Comparison of ENCODE assay signal across 1 cellular context in the genomic region with DNA sequence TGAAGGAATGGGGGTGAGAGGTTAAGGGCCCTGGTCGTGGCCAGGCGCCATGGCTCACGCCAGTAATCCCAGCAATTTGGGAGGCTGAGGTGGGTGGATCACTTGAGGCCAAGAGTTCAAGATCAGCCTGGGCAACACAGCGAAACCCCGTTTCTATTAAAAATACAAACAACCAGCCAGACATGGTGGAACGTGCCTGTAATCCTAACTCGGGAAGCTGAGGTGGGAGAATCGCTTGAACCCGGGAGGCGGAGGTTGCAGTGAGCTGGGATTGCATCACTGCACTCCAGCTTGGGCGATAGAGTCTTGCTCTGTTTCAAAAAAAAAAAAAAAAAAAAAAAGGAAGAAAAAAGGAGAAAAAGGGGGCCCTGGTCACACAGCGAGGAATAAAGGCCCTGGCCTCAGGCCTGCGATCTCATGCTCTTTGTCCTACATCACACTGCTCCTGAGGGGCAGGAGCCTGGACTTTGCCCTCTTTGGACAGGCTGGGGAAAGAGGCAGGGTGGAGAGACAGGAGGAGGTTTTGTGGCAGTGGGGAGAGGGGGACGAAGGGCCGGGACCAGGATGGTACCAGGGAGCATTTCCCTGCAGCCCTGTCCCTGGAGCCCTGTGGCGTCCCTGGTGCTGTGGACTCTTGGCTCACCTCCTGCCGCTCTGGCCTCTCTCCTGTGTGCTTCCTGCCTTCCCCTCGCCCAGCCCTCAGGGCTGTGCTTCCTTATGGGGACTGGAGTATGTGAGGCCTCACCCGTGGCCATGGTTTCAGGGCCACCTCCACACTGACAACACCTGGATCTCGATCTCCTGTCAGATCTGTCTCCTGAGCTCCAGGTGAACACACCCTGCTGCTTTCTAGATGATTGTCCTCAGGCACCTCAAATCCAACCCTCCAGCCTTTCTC.
TF ChIP-seq lines count a peak whose summit lies in the region.

No MANE protein-coding gene starts in this region.

TF ChIP-seq in HepG2, 621 proteins besides CTCF, POLR2A, EP300 and RAD21 (continued from another document and continues in another):
- no peak for TF ChIP-seq MBNL3 (CRISPR knock-in tag; conservative IDR thresholded peaks at IDR 0.05)
- TF ChIP-seq, protein P1, sequence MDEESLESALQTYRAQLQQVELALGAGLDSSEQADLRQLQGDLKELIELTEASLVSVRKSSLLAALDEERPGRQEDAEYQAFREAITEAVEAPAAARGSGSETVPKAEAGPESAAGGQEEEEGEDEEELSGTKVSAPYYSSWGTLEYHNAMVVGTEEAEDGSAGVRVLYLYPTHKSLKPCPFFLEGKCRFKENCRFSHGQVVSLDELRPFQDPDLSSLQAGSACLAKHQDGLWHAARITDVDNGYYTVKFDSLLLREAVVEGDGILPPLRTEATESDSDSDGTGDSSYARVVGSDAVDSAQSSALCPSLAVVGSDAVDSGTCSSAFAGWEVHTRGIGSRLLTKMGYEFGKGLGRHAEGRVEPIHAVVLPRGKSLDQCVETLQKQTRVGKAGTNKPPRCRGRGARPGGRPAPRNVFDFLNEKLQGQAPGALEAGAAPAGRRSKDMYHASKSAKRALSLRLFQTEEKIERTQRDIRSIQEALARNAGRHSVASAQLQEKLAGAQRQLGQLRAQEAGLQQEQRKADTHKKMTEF (CRISPR knock-in tag; IDR thresholded peaks at IDR 0.05): peak; percentile 93
- peak; percentile 94 for TF ChIP-seq U2AF2 (IDR thresholded peaks at IDR 0.05; ENCODE audit: low read depth, low read length)
- no peak for TF ChIP-seq FLYWCH1 (CRISPR knock-in tag; IDR thresholded peaks at IDR 0.05)
- TF ChIP-seq, protein P2, sequence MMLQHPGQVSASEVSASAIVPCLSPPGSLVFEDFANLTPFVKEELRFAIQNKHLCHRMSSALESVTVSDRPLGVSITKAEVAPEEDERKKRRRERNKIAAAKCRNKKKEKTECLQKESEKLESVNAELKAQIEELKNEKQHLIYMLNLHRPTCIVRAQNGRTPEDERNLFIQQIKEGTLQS (CRISPR knock-in tag; IDR thresholded peaks at IDR 0.05): peak; percentile 46; the same call in 1 of the 2 replicates
- no peak for TF ChIP-seq ZNF282 (IDR thresholded peaks at IDR 0.05; ENCODE audit: partially characterized antibody)
- peak; percentile 54; the same call in 1 of the 2 replicates for TF ChIP-seq KMT2B (CRISPR knock-in tag; IDR thresholded peaks at IDR 0.05)
- no peak for TF ChIP-seq RNF2 (conservative IDR thresholded peaks at IDR 0.05; ENCODE audit: low read depth)
- no peak for TF ChIP-seq PCBP2 (optimal IDR thresholded peaks at IDR 0.05; ENCODE audit: low read depth, low read length, poor library complexity, severe bottlenecking)
- TF ChIP-seq SALL2 (CRISPR knock-in tag; IDR thresholded peaks at IDR 0.05): 0 out of 2 replicates have a peak, but pooled peaks have one; percentile 9
- no peak for TF ChIP-seq RFX3 (CRISPR knock-in tag; IDR thresholded peaks at IDR 0.05)
- TF ChIP-seq ZFP82 (CRISPR knock-in tag; IDR thresholded peaks at IDR 0.05; ENCODE audit: borderline replicate concordance): peak; percentile 73; the same call in 1 of the 2 replicates
- TF ChIP-seq, protein P3, sequence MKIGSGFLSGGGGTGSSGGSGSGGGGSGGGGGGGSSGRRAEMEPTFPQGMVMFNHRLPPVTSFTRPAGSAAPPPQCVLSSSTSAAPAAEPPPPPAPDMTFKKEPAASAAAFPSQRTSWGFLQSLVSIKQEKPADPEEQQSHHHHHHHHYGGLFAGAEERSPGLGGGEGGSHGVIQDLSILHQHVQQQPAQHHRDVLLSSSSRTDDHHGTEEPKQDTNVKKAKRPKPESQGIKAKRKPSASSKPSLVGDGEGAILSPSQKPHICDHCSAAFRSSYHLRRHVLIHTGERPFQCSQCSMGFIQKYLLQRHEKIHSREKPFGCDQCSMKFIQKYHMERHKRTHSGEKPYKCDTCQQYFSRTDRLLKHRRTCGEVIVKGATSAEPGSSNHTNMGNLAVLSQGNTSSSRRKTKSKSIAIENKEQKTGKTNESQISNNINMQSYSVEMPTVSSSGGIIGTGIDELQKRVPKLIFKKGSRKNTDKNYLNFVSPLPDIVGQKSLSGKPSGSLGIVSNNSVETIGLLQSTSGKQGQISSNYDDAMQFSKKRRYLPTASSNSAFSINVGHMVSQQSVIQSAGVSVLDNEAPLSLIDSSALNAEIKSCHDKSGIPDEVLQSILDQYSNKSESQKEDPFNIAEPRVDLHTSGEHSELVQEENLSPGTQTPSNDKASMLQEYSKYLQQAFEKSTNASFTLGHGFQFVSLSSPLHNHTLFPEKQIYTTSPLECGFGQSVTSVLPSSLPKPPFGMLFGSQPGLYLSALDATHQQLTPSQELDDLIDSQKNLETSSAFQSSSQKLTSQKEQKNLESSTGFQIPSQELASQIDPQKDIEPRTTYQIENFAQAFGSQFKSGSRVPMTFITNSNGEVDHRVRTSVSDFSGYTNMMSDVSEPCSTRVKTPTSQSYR (CRISPR knock-in tag; IDR thresholded peaks at IDR 0.05; ENCODE audit: borderline replicate concordance): peak; percentile 79
- no peak; the same call in 1 of the 2 replicates for TF ChIP-seq NKX3-1 (CRISPR knock-in tag; IDR thresholded peaks at IDR 0.05)
- TF ChIP-seq SNAI1 (CRISPR knock-in tag; IDR thresholded peaks at IDR 0.05; ENCODE audit: borderline replicate concordance): peak; percentile 72; the same call in 1 of the 2 replicates
- no peak for TF ChIP-seq ARNT (IDR thresholded peaks at IDR 0.05)
- TF ChIP-seq ZSCAN31 (CRISPR knock-in tag; IDR thresholded peaks at IDR 0.05; ENCODE audit: low read depth): peak; percentile 87
- TF ChIP-seq SP5 (CRISPR knock-in tag; IDR thresholded peaks at IDR 0.05; ENCODE audit: borderline replicate concordance, low read depth): 0 out of 2 replicates have a peak, but pooled peaks have one; percentile 43
- TF ChIP-seq ZNF883 (CRISPR knock-in tag; IDR thresholded peaks at IDR 0.05; ENCODE audit: not compliant biosample characterization): peak; percentile 56
- peak; percentile 43; the same call in 1 of the 2 replicates for TF ChIP-seq ZNF451 (CRISPR knock-in tag; IDR thresholded peaks at IDR 0.05)
- TF ChIP-seq ZNF703 (CRISPR knock-in tag; IDR thresholded peaks at IDR 0.05; ENCODE audit: borderline replicate concordance): no peak
- peak; percentile 84 for TF ChIP-seq ZNF563 (CRISPR knock-in tag; IDR thresholded peaks at IDR 0.05)
- peak; percentile 84 for TF ChIP-seq ARNTL (CRISPR knock-in tag; IDR thresholded peaks at IDR 0.05)
- 0 out of 2 replicates have a peak, but pooled peaks have one; percentile 16 for TF ChIP-seq ATF7 (IDR thresholded peaks at IDR 0.05)
- peak; percentile 77; the same call in 1 of the 2 replicates for TF ChIP-seq ATF7 (CRISPR knock-in tag; IDR thresholded peaks at IDR 0.05)
- TF ChIP-seq SIX4 (CRISPR knock-in tag; IDR thresholded peaks at IDR 0.05): no peak
- no peak for TF ChIP-seq NFYB (CRISPR knock-in tag; IDR thresholded peaks at IDR 0.05)
- no peak for TF ChIP-seq ZNF383 (CRISPR knock-in tag; IDR thresholded peaks at IDR 0.05; ENCODE audit: borderline replicate concordance)
- TF ChIP-seq ZBTB38 (CRISPR knock-in tag; IDR thresholded peaks at IDR 0.05): peak; percentile 77
- TF ChIP-seq ZNF850 (CRISPR knock-in tag; conservative IDR thresholded peaks at IDR 0.05): no peak
- TF ChIP-seq NR2F1 (CRISPR knock-in tag; IDR thresholded peaks at IDR 0.05): peak in 1 of 2 experiments; percentile 32; a peak in 1 of 4 replicates
- TF ChIP-seq ZNF530 (CRISPR knock-in tag; IDR thresholded peaks at IDR 0.05; ENCODE audit: low read depth): no peak
- TF ChIP-seq ZNF17 (CRISPR knock-in tag; IDR thresholded peaks at IDR 0.05): peak; percentile 70; the same call in 1 of the 2 replicates
- TF ChIP-seq NFE2L1 (CRISPR knock-in tag; IDR thresholded peaks at IDR 0.05; ENCODE audit: borderline replicate concordance): no peak
- 0 out of 2 replicates have a peak, but pooled peaks have one; percentile 7 for TF ChIP-seq ZNF629 (CRISPR knock-in tag; conservative IDR thresholded peaks at IDR 0.05)
- no peak for TF ChIP-seq PRMT3 (CRISPR knock-in tag; IDR thresholded peaks at IDR 0.05; ENCODE audit: borderline replicate concordance, low read depth)
- peak; percentile 77 for TF ChIP-seq KDM1A (CRISPR knock-in tag; IDR thresholded peaks at IDR 0.05)
- TF ChIP-seq, protein P4, sequence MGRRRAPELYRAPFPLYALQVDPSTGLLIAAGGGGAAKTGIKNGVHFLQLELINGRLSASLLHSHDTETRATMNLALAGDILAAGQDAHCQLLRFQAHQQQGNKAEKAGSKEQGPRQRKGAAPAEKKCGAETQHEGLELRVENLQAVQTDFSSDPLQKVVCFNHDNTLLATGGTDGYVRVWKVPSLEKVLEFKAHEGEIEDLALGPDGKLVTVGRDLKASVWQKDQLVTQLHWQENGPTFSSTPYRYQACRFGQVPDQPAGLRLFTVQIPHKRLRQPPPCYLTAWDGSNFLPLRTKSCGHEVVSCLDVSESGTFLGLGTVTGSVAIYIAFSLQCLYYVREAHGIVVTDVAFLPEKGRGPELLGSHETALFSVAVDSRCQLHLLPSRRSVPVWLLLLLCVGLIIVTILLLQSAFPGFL (CRISPR knock-in tag; IDR thresholded peaks at IDR 0.05): no peak
- TF ChIP-seq, protein P5, sequence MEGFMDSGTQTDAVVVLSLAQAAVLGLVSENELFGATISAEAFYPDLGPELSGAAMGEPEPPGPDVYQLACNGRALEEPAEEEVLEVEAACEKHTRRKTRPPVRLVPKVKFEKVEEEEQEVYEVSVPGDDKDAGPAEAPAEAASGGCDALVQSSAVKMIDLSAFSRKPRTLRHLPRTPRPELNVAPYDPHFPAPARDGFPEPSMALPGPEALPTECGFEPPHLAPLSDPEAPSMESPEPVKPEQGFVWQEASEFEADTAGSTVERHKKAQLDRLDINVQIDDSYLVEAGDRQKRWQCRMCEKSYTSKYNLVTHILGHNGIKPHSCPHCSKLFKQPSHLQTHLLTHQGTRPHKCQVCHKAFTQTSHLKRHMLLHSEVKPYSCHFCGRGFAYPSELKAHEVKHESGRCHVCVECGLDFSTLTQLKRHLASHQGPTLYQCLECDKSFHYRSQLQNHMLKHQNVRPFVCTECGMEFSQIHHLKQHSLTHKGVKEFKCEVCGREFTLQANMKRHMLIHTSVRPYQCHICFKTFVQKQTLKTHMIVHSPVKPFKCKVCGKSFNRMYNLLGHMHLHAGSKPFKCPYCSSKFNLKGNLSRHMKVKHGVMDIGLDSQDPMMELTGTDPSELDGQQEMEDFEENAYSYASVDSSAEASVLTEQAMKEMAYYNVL (CRISPR knock-in tag; IDR thresholded peaks at IDR 0.05; ENCODE audit: borderline replicate concordance): peak; percentile 63
- TF ChIP-seq SIN3B (IDR thresholded peaks at IDR 0.05; ENCODE audit: low read length): no peak
- TF ChIP-seq, protein P6, sequence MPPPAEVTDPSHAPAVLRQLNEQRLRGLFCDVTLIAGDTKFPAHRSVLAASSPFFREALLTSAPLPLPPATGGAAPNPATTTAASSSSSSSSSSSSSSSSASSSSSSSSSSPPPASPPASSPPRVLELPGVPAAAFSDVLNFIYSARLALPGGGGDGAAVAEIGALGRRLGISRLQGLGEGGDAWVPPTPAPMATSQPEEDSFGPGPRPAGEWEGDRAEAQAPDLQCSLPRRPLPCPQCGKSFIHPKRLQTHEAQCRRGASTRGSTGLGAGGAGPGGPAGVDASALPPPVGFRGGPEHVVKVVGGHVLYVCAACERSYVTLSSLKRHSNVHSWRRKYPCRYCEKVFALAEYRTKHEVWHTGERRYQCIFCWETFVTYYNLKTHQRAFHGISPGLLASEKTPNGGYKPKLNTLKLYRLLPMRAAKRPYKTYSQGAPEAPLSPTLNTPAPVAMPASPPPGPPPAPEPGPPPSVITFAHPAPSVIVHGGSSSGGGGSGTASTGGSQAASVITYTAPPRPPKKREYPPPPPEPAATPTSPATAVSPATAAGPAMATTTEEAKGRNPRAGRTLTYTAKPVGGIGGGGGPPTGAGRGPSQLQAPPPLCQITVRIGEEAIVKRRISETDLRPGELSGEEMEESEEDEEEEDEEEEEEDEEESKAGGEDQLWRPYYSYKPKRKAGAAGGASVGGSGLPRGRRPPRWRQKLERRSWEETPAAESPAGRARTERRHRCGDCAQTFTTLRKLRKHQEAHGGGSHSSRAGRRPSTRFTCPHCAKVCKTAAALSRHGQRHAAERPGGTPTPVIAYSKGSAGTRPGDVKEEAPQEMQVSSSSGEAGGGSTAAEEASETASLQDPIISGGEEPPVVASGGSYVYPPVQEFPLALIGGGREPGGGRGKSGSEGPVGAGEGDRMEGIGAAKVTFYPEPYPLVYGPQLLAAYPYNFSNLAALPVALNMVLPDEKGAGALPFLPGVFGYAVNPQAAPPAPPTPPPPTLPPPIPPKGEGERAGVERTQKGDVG (CRISPR knock-in tag; IDR thresholded peaks at IDR 0.05; ENCODE audit: borderline replicate concordance): no peak
- TF ChIP-seq PHF20 (CRISPR knock-in tag; IDR thresholded peaks at IDR 0.05): peak; percentile 48; the same call in 1 of the 2 replicates
- TF ChIP-seq ATAD3A (CRISPR knock-in tag; IDR thresholded peaks at IDR 0.05): no peak
- TF ChIP-seq ZNF605 (CRISPR knock-in tag; IDR thresholded peaks at IDR 0.05): 0 out of 2 replicates have a peak, but pooled peaks have one; percentile 9
- TF ChIP-seq ZNF24 (IDR thresholded peaks at IDR 0.05): peak; percentile 21; the same call in 1 of the 2 replicates
- TF ChIP-seq, protein P7, sequence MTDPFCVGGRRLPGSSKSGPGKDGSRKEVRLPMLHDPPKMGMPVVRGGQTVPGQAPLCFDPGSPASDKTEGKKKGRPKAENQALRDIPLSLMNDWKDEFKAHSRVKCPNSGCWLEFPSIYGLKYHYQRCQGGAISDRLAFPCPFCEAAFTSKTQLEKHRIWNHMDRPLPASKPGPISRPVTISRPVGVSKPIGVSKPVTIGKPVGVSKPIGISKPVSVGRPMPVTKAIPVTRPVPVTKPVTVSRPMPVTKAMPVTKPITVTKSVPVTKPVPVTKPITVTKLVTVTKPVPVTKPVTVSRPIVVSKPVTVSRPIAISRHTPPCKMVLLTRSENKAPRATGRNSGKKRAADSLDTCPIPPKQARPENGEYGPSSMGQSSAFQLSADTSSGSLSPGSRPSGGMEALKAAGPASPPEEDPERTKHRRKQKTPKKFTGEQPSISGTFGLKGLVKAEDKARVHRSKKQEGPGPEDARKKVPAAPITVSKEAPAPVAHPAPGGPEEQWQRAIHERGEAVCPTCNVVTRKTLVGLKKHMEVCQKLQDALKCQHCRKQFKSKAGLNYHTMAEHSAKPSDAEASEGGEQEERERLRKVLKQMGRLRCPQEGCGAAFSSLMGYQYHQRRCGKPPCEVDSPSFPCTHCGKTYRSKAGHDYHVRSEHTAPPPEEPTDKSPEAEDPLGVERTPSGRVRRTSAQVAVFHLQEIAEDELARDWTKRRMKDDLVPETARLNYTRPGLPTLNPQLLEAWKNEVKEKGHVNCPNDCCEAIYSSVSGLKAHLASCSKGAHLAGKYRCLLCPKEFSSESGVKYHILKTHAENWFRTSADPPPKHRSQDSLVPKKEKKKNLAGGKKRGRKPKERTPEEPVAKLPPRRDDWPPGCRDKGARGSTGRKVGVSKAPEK (CRISPR knock-in tag; IDR thresholded peaks at IDR 0.05; ENCODE audit: borderline replicate concordance): no peak
- 0 out of 2 replicates have a peak, but pooled peaks have one; percentile 62 for TF ChIP-seq TOE1 (CRISPR knock-in tag; IDR thresholded peaks at IDR 0.05)
- peak; percentile 52; the same call in 1 of the 2 replicates for TF ChIP-seq MIXL1 (CRISPR knock-in tag; IDR thresholded peaks at IDR 0.05)
- no peak for TF ChIP-seq ZNF326 (CRISPR knock-in tag; IDR thresholded peaks at IDR 0.05; ENCODE audit: borderline replicate concordance)
- no peak for TF ChIP-seq FOXA1 (IDR thresholded peaks at IDR 0.05)
- peak; percentile 33; the same call in 1 of the 2 replicates for TF ChIP-seq FOXA1 (CRISPR knock-in tag; IDR thresholded peaks at IDR 0.05)
- TF ChIP-seq ZNF224 (CRISPR knock-in tag; IDR thresholded peaks at IDR 0.05): 0 out of 2 replicates have a peak, but pooled peaks have one; percentile 66
- TF ChIP-seq ZNF761 (CRISPR knock-in tag; conservative IDR thresholded peaks at IDR 0.05): peak; percentile 88; the same call in 1 of the 2 replicates
- no peak for TF ChIP-seq DR1 (CRISPR knock-in tag; IDR thresholded peaks at IDR 0.05)
- peak; percentile 60 for TF ChIP-seq ZNF317 (CRISPR knock-in tag; IDR thresholded peaks at IDR 0.05)
- no peak for TF ChIP-seq JDP2 (CRISPR knock-in tag; IDR thresholded peaks at IDR 0.05; ENCODE audit: borderline replicate concordance)
